ENCODE assay signal across 26 cellular contexts in the genomic region with DNA sequence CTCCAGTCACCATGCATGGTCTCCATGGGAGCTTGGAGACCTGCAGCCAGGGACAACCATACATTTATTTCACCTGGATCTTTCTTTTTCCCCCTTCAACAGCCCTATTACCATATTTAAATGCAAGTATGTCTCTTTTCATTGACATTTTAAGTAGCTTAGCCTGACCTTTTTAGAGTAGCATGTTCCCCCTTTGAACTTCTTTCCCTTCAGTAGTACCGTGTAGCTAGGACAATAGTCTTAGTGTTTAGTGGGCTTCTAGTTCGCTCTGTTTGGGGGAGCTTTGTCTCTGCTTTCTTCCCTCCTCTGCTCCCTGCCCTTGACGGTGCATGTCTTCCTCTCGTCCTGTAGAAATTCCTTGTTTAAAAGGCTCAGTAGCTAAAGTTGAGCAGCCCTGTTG.
DNase-seq lines count a peak whose midpoint lies in the region; ATAC-seq and TF ChIP-seq lines count a peak whose summit lies in the region.
"Had no signal": no experiment of that assay in that cellular context is flagged by ENCODE, and none has a peak within 500 bp of the region (broad histone marks: within the 10 kb centered on the region; RNA-seq: fewer than 3 reads in every experiment).

No MANE protein-coding gene starts in this region.

- H3K4me2 ChIP-seq in H9 (ENCODE audit: insufficient read depth, insufficient read length, low read length) (peak overlapping the region; percentile 30), osteoblast (ENCODE audit: insufficient read depth, low read length) (no peak overlapping the region)

- H2BK15ac ChIP-seq in H9 (ENCODE audit: low read depth, low read length) = no peak overlapping the region

- H3K27me3 ChIP-seq in H9 (ENCODE audit: insufficient read depth, low read length) (no peaks in the 10 kb centered on the region), osteoblast (ENCODE audit: insufficient read depth, low read length) (no peaks in the 10 kb centered on the region)
- H3K27me3 ChIP-seq: cardiac muscle cell had no signal

- no peak overlapping the region for H3T11ph ChIP-seq in H9 (ENCODE audit: low read length)

- H3K9me3 ChIP-seq in H9 (ENCODE audit: control insufficient read depth, low read depth, low read length) (no peaks in the 10 kb centered on the region), iPS-18c (ENCODE audit: control insufficient read depth, insufficient read depth, low read length) (no peaks in the 10 kb centered on the region), osteoblast (ENCODE audit: low read depth, low read length) (no peaks in the 10 kb centered on the region)
- H3K9me3 ChIP-seq: left ventricle myocardium inferior had no signal

- H4K5ac ChIP-seq in H9 (ENCODE audit: insufficient read length, low read depth, low read length) = no peak overlapping the region

- intact Hi-C loops in activated CD8-positive, alpha-beta T cell treated with anti-CD3 and anti-CD28 coated beads for 36 hours (cut with micrococcal nuclease) = no loop called here

- no peak overlapping the region for H2BK20ac ChIP-seq in H9 (ENCODE audit: low read depth, low read length, poor library complexity, severe bottlenecking)

- H3K36me3 ChIP-seq in osteoblast (ENCODE audit: insufficient read depth, low read length) = no peaks in the 10 kb centered on the region
- H3K36me3 ChIP-seq: cardiac muscle cell, left ventricle myocardium inferior had no signal

- H3K27ac Mint-ChIP-seq in H9 (peak overlapping the region; percentile 87 to 94 (median 93)), WTC11 (peak overlapping the region; percentile 50)
- H3K27ac Mint-ChIP-seq in activated CD8-positive, alpha-beta T cell treated with anti-CD3 and anti-CD28 coated beads for 36 hours = no peak overlapping the region
- H3K27ac Mint-ChIP-seq: activated naive CD4-positive, alpha-beta T cell treated with anti-CD3 and anti-CD28 coated beads, Interleukin-2, amount 50 U/mL, for 24 hours; activated T-helper 17 cell treated with anti-CD3 and anti-CD28 coated beads, Interleukin-2, amount 50 U/mL, for 72 hours; T-helper 17 cell; type B pancreatic cell had no signal

- H3K23ac ChIP-seq in H9 (ENCODE audit: insufficient read length, low read depth, low read length) = no peak overlapping the region

- no peak overlapping the region for H3K9ac ChIP-seq in H9 (ENCODE audit: extremely low read depth, insufficient read length, low read length)

- H4K20me1 ChIP-seq in H9 (ENCODE audit: control insufficient read depth, insufficient read depth, insufficient read length) (no peaks in the 10 kb centered on the region), osteoblast (ENCODE audit: insufficient read depth, low read length) (no peaks in the 10 kb centered on the region)

- H3K4me1 ChIP-seq in H9 (ENCODE audit: insufficient read depth, low read length) (peaks cover 19% of the 10 kb centered on the region), osteoblast (ENCODE audit: insufficient read depth, low read length) (no peaks in the 10 kb centered on the region)
- H3K4me1 ChIP-seq: left ventricle myocardium inferior had no signal

- CTCF ChIA-PET in WTC11 (lab: Charles Lee) = interaction anchor here (0.6 to 4.5 kb wide), 6 partner anchors 11 to 407 kb away, joined by 3 to 44 read pairs (median 4); no protein-coding TSS in a partner anchor
- CTCF ChIA-PET in activated CD8-positive, alpha-beta T cell treated with anti-CD3 and anti-CD28 coated beads for 36 hours (lab: Charles Lee) = interaction anchor here (1.5 kb wide), 1 partner anchor 21 kb away, joined by 6 read pairs; no protein-coding TSS in a partner anchor

- H3K79me2 ChIP-seq in H9 (ENCODE audit: insufficient read depth, low read length) = no peaks in the 10 kb centered on the region
- H3K79me2 ChIP-seq in osteoblast (ENCODE audit: insufficient read depth, low read length) = no peaks in the 10 kb centered on the region

- no peak overlapping the region for H2BK120ac ChIP-seq in H9 (ENCODE audit: low read depth, low read length, poor library complexity, severe bottlenecking)

- ATAC-seq in WTC11 = peak; percentile 56
- ATAC-seq in activated CD8-positive, alpha-beta T cell treated with anti-CD3 and anti-CD28 coated beads for 36 hours = no peak
- ATAC-seq: activated CD8-positive, alpha-beta T cell treated with anti-CD3 and anti-CD28 coated beads, Interleukin-2, amount 10 ng/mL, durations not matched to agents 7 days and 5 days; activated T-helper 17 cell treated with anti-CD3 and anti-CD28 coated beads, Interleukin-2, amount 50 U/mL, for 72 hours; Right ventricle myocardium inferior; T-helper 17 cell had no signal

- no peak overlapping the region for H4K91ac ChIP-seq in H9 (ENCODE audit: insufficient read length, low read depth, low read length)

- peaks cover 3 to 21% of the 10 kb centered on the region in 2 experiments for H3K4me1 Mint-ChIP-seq in H9
- peaks cover 24% of the 10 kb centered on the region for H3K4me1 Mint-ChIP-seq in WTC11
- peaks cover 12% of the 10 kb centered on the region for H3K4me1 Mint-ChIP-seq in activated CD8-positive, alpha-beta T cell treated with anti-CD3 and anti-CD28 coated beads for 36 hours (ENCODE audit: low read depth)

- no peaks in the 10 kb centered on the region for H3K23me2 ChIP-seq in H9 (ENCODE audit: insufficient read length, low read depth, low read length, poor library complexity, severe bottlenecking)

- H2BK12ac ChIP-seq in H9 (ENCODE audit: insufficient read length, low read depth, low read length) = no peak overlapping the region

- H3K27me3 Mint-ChIP-seq in H9 (ENCODE audit: low read depth) (no peaks in the 10 kb centered on the region), WTC11 (ENCODE audit: low read depth) (no peaks in the 10 kb centered on the region)
- H3K27me3 Mint-ChIP-seq in activated CD8-positive, alpha-beta T cell treated with anti-CD3 and anti-CD28 coated beads for 36 hours = no peaks in the 10 kb centered on the region
- H3K27me3 Mint-ChIP-seq: activated naive CD4-positive, alpha-beta T cell treated with anti-CD3 and anti-CD28 coated beads, Interleukin-2, amount 50 U/mL, for 24 hours; activated T-helper 17 cell treated with anti-CD3 and anti-CD28 coated beads, Interleukin-2, amount 50 U/mL, for 72 hours; T-helper 17 cell; type B pancreatic cell had no signal

- peak overlapping the region; percentile 19 for H3K27ac ChIP-seq in H9 (ENCODE audit: insufficient read length, low read depth, low read length)
- no peak overlapping the region for H3K27ac ChIP-seq in osteoblast (ENCODE audit: low read depth, low read length)
- H3K27ac ChIP-seq: C4-2B, cardiac muscle cell, coronary artery, epithelial cell of prostate, left ventricle myocardium inferior had no signal

- WGBS in H9 (ENCODE audit: extremely low coverage, insufficient read length, low lambda C conversion rate) = no CpG with 5 or more reads among the region's 4 CpGs

- H3K36me3 Mint-ChIP-seq in H9 (ENCODE audit: insufficient read depth in 1 of 3, low read depth in 3 of 3) (peaks cover 0 to 4% (median 2%) of the 10 kb centered on the region in 3 experiments; a peak in 3 of 7 replicates), WTC11 (no peaks in the 10 kb centered on the region; the same call in 1 of the 2 replicates)
- H3K36me3 Mint-ChIP-seq in activated CD8-positive, alpha-beta T cell treated with anti-CD3 and anti-CD28 coated beads for 36 hours (ENCODE audit: low read depth) = peaks cover 1% of the 10 kb centered on the region

- H2AFZ ChIP-seq in H9 (ENCODE audit: low read length) (no peak overlapping the region), osteoblast (ENCODE audit: low read length) (no peak overlapping the region)

- TF ChIP-seq CTCF in H9 (conservative IDR thresholded peaks at IDR 0.05) = no peak
- TF ChIP-seq CTCF in WTC11 (IDR thresholded peaks at IDR 0.05) = no peak
- TF ChIP-seq CTCF in osteoblast (IDR thresholded peaks at IDR 0.05; ENCODE audit: extremely low read depth, low read depth, low read length) = no peak
- TF ChIP-seq CTCF in activated CD8-positive, alpha-beta T cell treated with anti-CD3 and anti-CD28 coated beads for 36 hours (IDR thresholded peaks at IDR 0.05) = no peak

- no peak overlapping the region for H3K56ac ChIP-seq in H9 (ENCODE audit: insufficient read length, low read depth, low read length)

- H2AK5ac ChIP-seq in H9 (ENCODE audit: insufficient read length, low read length) = no peak overlapping the region

- peak overlapping the region; percentile 56 for H3K18ac ChIP-seq in H9 (ENCODE audit: insufficient read length, low read depth, low read length)

- H3K9me3 Mint-ChIP-seq in H9 = no peaks in the 10 kb centered on the region
- no peaks in the 10 kb centered on the region for H3K9me3 Mint-ChIP-seq in WTC11
- H3K9me3 Mint-ChIP-seq in activated CD8-positive, alpha-beta T cell treated with anti-CD3 and anti-CD28 coated beads for 36 hours = no peaks in the 10 kb centered on the region
- H3K9me3 Mint-ChIP-seq: activated naive CD4-positive, alpha-beta T cell treated with anti-CD3 and anti-CD28 coated beads, Interleukin-2, amount 50 U/mL, for 24 hours; activated T-helper 17 cell treated with anti-CD3 and anti-CD28 coated beads, Interleukin-2, amount 50 U/mL, for 72 hours; type B pancreatic cell had no signal

- no peak overlapping the region for H3K4ac ChIP-seq in H9 (ENCODE audit: low read depth, low read length)

- H4K8ac ChIP-seq in H9 (replicated peaks; ENCODE audit: insufficient read length, low read depth, low read length) = no peak overlapping the region

- no peaks in the 10 kb centered on the region for H3K79me1 ChIP-seq in H9 (ENCODE audit: insufficient read depth, low read depth, low read length, poor library complexity, severe bottlenecking)

- no peak overlapping the region for H3K14ac ChIP-seq in H9 (ENCODE audit: insufficient read depth, low read length)

- DNase-seq in H9 = no peak
- DNase-seq in WTC11 (ENCODE audit: low spot score) = no peak
- peak; percentile 46 for DNase-seq in osteoblast (ENCODE audit: insufficient read length, low spot score, missing footprints)
- DNase-seq in activated CD8-positive, alpha-beta T cell treated with anti-CD3 and anti-CD28 coated beads for 36 hours = no peak
- no peak for DNase-seq in NCI-H1417 treated with DMSO at 0.1 percent for 48 hours (lab: John Stamatoyannopoulos, UW)
- DNase-seq in NCI-H2107 (lab: John Stamatoyannopoulos, UW) = no peak
- DNase-seq: activated CD8-positive, alpha-beta T cell treated with anti-CD3 and anti-CD28 coated beads, Interleukin-2, amount 10 ng/mL, durations not matched to agents 7 days and 5 days; anterior cingulate cortex; effector CD8-positive, alpha-beta T cell; left ventricle myocardium inferior; MM.1S; NCI-H2029; NCI-H2227 treated with DMSO at 0.1 percent for 48 hours; NCI-H526; stimulated activated CD4-positive, alpha-beta T cell treated with anti-CD3 and anti-CD28 coated beads, Interleukin-15, amount 100 ng/mL, for 24 hours; stimulated activated CD4-positive, alpha-beta T cell treated with anti-CD3 and anti-CD28 coated beads, Interleukin-4, amount 100 ng/mL, for 4 hours; T-helper 17 cell had no signal

- POLR2A ChIA-PET in WTC11 (lab: Charles Lee) = interaction anchor here (0.5 kb wide), 1 partner anchor 28 kb away, joined by 3 read pairs; no protein-coding TSS in a partner anchor
- POLR2A ChIA-PET in activated CD8-positive, alpha-beta T cell treated with anti-CD3 and anti-CD28 coated beads for 36 hours (lab: Charles Lee) = no interaction called here

- peak overlapping the region; percentile 34 for H3K4me3 ChIP-seq in iPS-18c (ENCODE audit: insufficient read depth, low read depth, low read length)
- H3K4me3 ChIP-seq in osteoblast (ENCODE audit: insufficient read depth, low read length) = no peak overlapping the region
- H3K4me3 ChIP-seq: cardiac muscle cell, coronary artery, left ventricle myocardium inferior had no signal

- peak overlapping the region in 1 of 2 experiments; percentile 28; a peak in 3 of 5 replicates for H3K4me3 Mint-ChIP-seq in H9
- peak overlapping the region; percentile 35 for H3K4me3 Mint-ChIP-seq in WTC11
- H3K4me3 Mint-ChIP-seq in activated CD8-positive, alpha-beta T cell treated with anti-CD3 and anti-CD28 coated beads for 36 hours = no peak overlapping the region
- H3K4me3 Mint-ChIP-seq: activated CD8-positive, alpha-beta T cell treated with anti-CD3 and anti-CD28 coated beads, Interleukin-2, amount 10 ng/mL, durations not matched to agents 7 days and 5 days; activated naive CD4-positive, alpha-beta T cell treated with anti-CD3 and anti-CD28 coated beads, Interleukin-2, amount 50 U/mL, for 24 hours; activated T-helper 17 cell treated with anti-CD3 and anti-CD28 coated beads, Interleukin-2, amount 50 U/mL, for 72 hours; T-helper 17 cell; type B pancreatic cell had no signal

- H2BK5ac ChIP-seq in H9 (ENCODE audit: insufficient read length, low read length) = no peak overlapping the region
